5 cellular contexts compared by ENCODE assay signal in genomic region chr1:149787688-149788451, GRCh38. TPM values are rescaled to one million over a fixed set of nuclear protein-coding genes. Genes with fewer than 3 reads are reported as not detected.
"Had no signal": no experiment of that assay in that cellular context is flagged by ENCODE, and none has a peak within 500 bp of the region (broad histone marks: within the 10 kb centered on the region; RNA-seq: fewer than 3 reads in every experiment).

No MANE protein-coding gene starts in this region.

RNA-seq across cellular contexts. Expression of gene FCGR1A, which starts 5.4 kb away (rescaled TPM):
- total RNA-seq: dermis microvascular lymphatic vessel endothelial cell, renal cortical epithelial cell, SJCRH30, T-cell had no signal
- polyA plus RNA-seq: keratinocyte had no signal
